8 cellular contexts compared by ENCODE assay signal in genomic region chr5:160439205-160439600, GRCh38. TPM values are rescaled to one million over a fixed set of nuclear protein-coding genes. Genes with fewer than 3 reads are reported as not detected.
DNase-seq lines count a peak whose midpoint lies in the region; ATAC-seq and TF ChIP-seq lines count a peak whose summit lies in the region.

No MANE protein-coding gene starts in this region.

- no peak overlapping the region for H3K56ac ChIP-seq in IMR-90 (ENCODE audit: extremely low read depth, insufficient read depth, low read length)

- dilution Hi-C loops in IMR-90 (cut with HindIII; ENCODE audit: low sequenced_read_pairs, unreplicated experiment) = no loop called here

- H3K4me2 ChIP-seq in IMR-90 (ENCODE audit: low read depth, low read length) = peak overlapping the region; percentile 96
- H3K4me2 ChIP-seq in fibroblast of lung (ENCODE audit: extremely low read depth, insufficient read depth, low read length) = peak overlapping the region; percentile 87

- H2BK120ac ChIP-seq in IMR-90 (ENCODE audit: low read depth, low read length) = peak overlapping the region; percentile 81

- H2BK20ac ChIP-seq in IMR-90 (ENCODE audit: low read depth, low read length) = peak overlapping the region; percentile 57; the same call in 1 of the 2 replicates

- H3K27ac Mint-ChIP-seq in naive B cell = peak overlapping the region in 5 of 6 donors; percentile 65 to 89 (median 68)
- peak overlapping the region; percentile 90 for H3K27ac Mint-ChIP-seq in stimulated activated memory B cell treated with anti-CD40 and anti-IgM and Interleukin-4, amounts not matched to agents 10 μg/mL and 1 μg/mL and 100 μg/mL, for 72 hours

- DNase-seq in DMS53 (lab: John Stamatoyannopoulos, UW) = peak; percentile 86
- peak; percentile 64 for DNase-seq in IMR-90
- peak; percentile 72 for DNase-seq in OCI-M2 (lab: John Stamatoyannopoulos, UW; ENCODE audit: unreplicated experiment)
- DNase-seq in activated T-cell treated with anti-CD3 and anti-CD28 coated beads, Interleukin-2, amount 50 U/mL, for 48 hours = peak; percentile 95
- DNase-seq in fibroblast of lung (ENCODE audit: low read depth in 2 of 2) = peak; percentile 58 to 71
- DNase-seq in naive B cell = peak; percentile 83

- H3K4me3 Mint-ChIP-seq in naive B cell = peak overlapping the region; percentile 83 to 93 (median 90)
- peak overlapping the region; percentile 83 for H3K4me3 Mint-ChIP-seq in stimulated activated memory B cell treated with anti-CD40 and anti-IgM and Interleukin-4, amounts not matched to agents 10 μg/mL and 1 μg/mL and 100 μg/mL, for 72 hours

- H3K4me1 Mint-ChIP-seq in naive B cell = peaks cover 18 to 42% (median 37%) of the 10 kb centered on the region in 3 donors
- H3K4me1 Mint-ChIP-seq in stimulated activated memory B cell treated with anti-CD40 and anti-IgM and Interleukin-4, amounts not matched to agents 10 μg/mL and 1 μg/mL and 100 μg/mL, for 72 hours = peaks cover 59% of the 10 kb centered on the region

- intact Hi-C loops in IMR-90 (cut with micrococcal nuclease) = loop anchor here (10.0 kb wide), 1 partner anchor 1106 kb away; the partner anchor contains the start of gene GABRB2

- no peaks in the 10 kb centered on the region for H3K9me1 ChIP-seq in IMR-90 (ENCODE audit: insufficient read depth, low read length)

- peak overlapping the region; percentile 61; the same call in 2 of the 3 replicates for H2BK15ac ChIP-seq in IMR-90 (ENCODE audit: low read depth, low read length)

- H3K9me3 ChIP-seq in IMR-90 (ENCODE audit: control insufficient read depth, insufficient read depth, low read length) (no peaks in the 10 kb centered on the region), fibroblast of lung (ENCODE audit: control insufficient read depth, insufficient read depth, low read depth, low read length) (no peaks in the 10 kb centered on the region)

- BruUV-seq in IMR-90 (replicated peaks; lab: Mats Ljungman, UMichigan) = no TSS peak

- no peak overlapping the region for H2AK9ac ChIP-seq in IMR-90 (replicated peaks; ENCODE audit: low read depth, low read length, poor library complexity)

- peak overlapping the region; percentile 64 for H3K4me3 ChIP-seq in IMR-90 (ENCODE audit: insufficient read depth, low read depth, low read length)
- H3K4me3 ChIP-seq in fibroblast of lung (replicated peaks in 1 of 4; ENCODE audit: control extremely low read depth in 1 of 4, insufficient read depth in 1 of 4, low read depth in 3 of 4, low read length in 4 of 4) = peak overlapping the region; percentile 46 to 67 (median 58)

- H4K5ac ChIP-seq in IMR-90 (ENCODE audit: low read depth, low read length) = no peak overlapping the region

- H3K79me1 ChIP-seq in IMR-90 (ENCODE audit: low read depth in 1 of 2, low read length in 2 of 2) = no peaks in the 10 kb centered on the region

- H3K9ac ChIP-seq in IMR-90 (ENCODE audit: low read depth, low read length) (peak overlapping the region; percentile 76), fibroblast of lung (ENCODE audit: insufficient read depth, low read length) (no peak overlapping the region)

- no peaks in the 10 kb centered on the region for H3K79me2 ChIP-seq in fibroblast of lung (ENCODE audit: control insufficient read depth, insufficient read depth, low read length)

- H3K27me3 ChIP-seq in IMR-90 (ENCODE audit: control insufficient read depth, insufficient read depth, low read length) (no peaks in the 10 kb centered on the region), fibroblast of lung (ENCODE audit: control insufficient read depth, insufficient read depth, low read length) (peaks cover 6% of the 10 kb centered on the region)

- H3K27me3 Mint-ChIP-seq in naive B cell = no peaks in the 10 kb centered on the region
- H3K27me3 Mint-ChIP-seq in stimulated activated memory B cell treated with anti-CD40 and anti-IgM and Interleukin-4, amounts not matched to agents 10 μg/mL and 1 μg/mL and 100 μg/mL, for 72 hours = no peaks in the 10 kb centered on the region

- H3K36me3 Mint-ChIP-seq in naive B cell = no peaks in the 10 kb centered on the region
- H3K36me3 Mint-ChIP-seq in stimulated activated memory B cell treated with anti-CD40 and anti-IgM and Interleukin-4, amounts not matched to agents 10 μg/mL and 1 μg/mL and 100 μg/mL, for 72 hours = no peaks in the 10 kb centered on the region

- H3K4ac ChIP-seq in IMR-90 (ENCODE audit: low read depth, low read length) = 0 out of 2 replicates have a peak overlapping the region, but pooled peaks have one; percentile 58

- H4K20me1 ChIP-seq in IMR-90 (ENCODE audit: insufficient read depth, low read length) (no peaks in the 10 kb centered on the region), fibroblast of lung (ENCODE audit: control insufficient read depth, extremely low read depth, insufficient read depth, low read length) (no peaks in the 10 kb centered on the region)

- no peak overlapping the region for H2BK5ac ChIP-seq in IMR-90 (ENCODE audit: low read depth, low read length, poor library complexity, severe bottlenecking)

- ATAC-seq in GM21529 (IDR thresholded peaks at IDR 0.05; ENCODE audit: unreplicated experiment) = peak; percentile 61
- ATAC-seq in IMR-90 (ENCODE audit: low read depth) = peak; percentile 88
- peak; percentile 77 to 79 for ATAC-seq in naive B cell (ENCODE audit: low read depth in 2 of 2)
- ATAC-seq in stimulated activated memory B cell treated with anti-CD40 and anti-IgM and Interleukin-4, amounts not matched to agents 10 μg/mL and 1 μg/mL and 100 μg/mL, for 72 hours = peak; percentile 88

- no peak overlapping the region for H2AK5ac ChIP-seq in IMR-90 (ENCODE audit: low read depth, low read length)

- H3K4me1 ChIP-seq in IMR-90 (ENCODE audit: control insufficient read depth, insufficient read depth, low read length) (peaks cover 3% of the 10 kb centered on the region; the same call in 1 of the 2 replicates), fibroblast of lung (ENCODE audit: control insufficient read depth, extremely low read depth, insufficient read depth, low read length) (peaks cover 6% of the 10 kb centered on the region)

- 2% methylated on average over 6 of the region's 11 CpGs; no CpG with 5 or more reads in 1 of the 2 experiments for WGBS in IMR-90 (ENCODE audit: extremely low coverage in 2 of 2, insufficient read length in 1 of 2), 2 experiments

- peak overlapping the region; percentile 80 for H3K14ac ChIP-seq in IMR-90 (replicated peaks; ENCODE audit: low read depth, low read length)

- no peak overlapping the region for H3K23ac ChIP-seq in IMR-90 (ENCODE audit: low read depth, low read length)

- TF ChIP-seq CTCF in IMR-90 (conservative IDR thresholded peaks at IDR 0.05; ENCODE audit: low read depth, low read length) (peak; percentile 85), fibroblast of lung (conservative IDR thresholded peaks at IDR 0.05 in 1 of 2, IDR thresholded peaks at IDR 0.05 in 1 of 2; ENCODE audit: low read depth in 1 of 2, low read length in 2 of 2) (peak; percentile 93 to 94)

- H3K27ac ChIP-seq in IMR-90 (ENCODE audit: insufficient read depth, low read length) (no peak overlapping the region), fibroblast of lung (ENCODE audit: insufficient read depth, low read length) (no peak overlapping the region)

- POLR2A ChIA-PET in IMR-90 (lab: Charles Lee; ENCODE audit: unreplicated experiment) = no interaction called here

- TF ChIP-seq POLR2A in IMR-90 (IDR thresholded peaks at IDR 0.05; ENCODE audit: low read depth, low read length) = no peak

- CTCF ChIA-PET in IMR-90 (lab: Yijun Ruan, JAX) = interaction anchor here (0.6 to 2.7 kb wide), 12 partner anchors 10 to 297 kb away, joined by 3 to 21 read pairs (median 6); partner anchors contain the start of gene PTTG1

- no peaks in the 10 kb centered on the region for H3K9me3 Mint-ChIP-seq in naive B cell
- H3K9me3 Mint-ChIP-seq in stimulated activated memory B cell treated with anti-CD40 and anti-IgM and Interleukin-4, amounts not matched to agents 10 μg/mL and 1 μg/mL and 100 μg/mL, for 72 hours = no peaks in the 10 kb centered on the region

- H3K18ac ChIP-seq in IMR-90 (ENCODE audit: low read depth, low read length) = peak overlapping the region; percentile 72; the same call in 1 of the 2 replicates

- H2AFZ ChIP-seq in IMR-90 (replicated peaks; ENCODE audit: low read length, poor library complexity) (peak overlapping the region; percentile 98), fibroblast of lung (ENCODE audit: low read length) (peak overlapping the region; percentile 71)

- H3K36me3 ChIP-seq in IMR-90 (ENCODE audit: control insufficient read depth, insufficient read depth, low read length) (no peaks in the 10 kb centered on the region), fibroblast of lung (ENCODE audit: control insufficient read depth, insufficient read depth, low read length) (no peaks in the 10 kb centered on the region)

- H4K8ac ChIP-seq in IMR-90 (ENCODE audit: low read depth in 2 of 2, low read length in 2 of 2) = peak overlapping the region in 1 of 2 experiments; percentile 86; a peak in 1 of 4 replicates

- in situ Hi-C loops in IMR-90 (cut with MboI; ENCODE audit: low sequenced_read_pairs) = no loop called here

- no peak overlapping the region; the same call in 1 of the 2 replicates for H4K91ac ChIP-seq in IMR-90 (ENCODE audit: insufficient read depth, low read depth, low read length)

- peak; percentile 70 for TF ChIP-seq RAD21 in IMR-90 (IDR thresholded peaks at IDR 0.05; ENCODE audit: low read length)

RNA-seq across cellular contexts. Expression of gene PTTG1, which starts 17.5 kb away (rescaled TPM):
- 95.0 and 98.6 TPM in 2 replicates for total RNA-seq in IMR-90 (2012; rRNA removed)
- polyA plus RNA-seq in IMR-90 (2012; rRNA removed) = 118 and 229 TPM in 2 replicates
- 24.1 and 130 TPM in 2 replicates for polyA plus RNA-seq in IMR-90 (2012; cell fraction: cytosol; rRNA removed)
- polyA plus RNA-seq in IMR-90 (2012; cell fraction: nucleus; rRNA removed; ENCODE audit: low replicate concordance) = 6.4 and 52.4 TPM in 2 replicates
- 17.5 and 77.5 TPM in 2 replicates for total RNA-seq in fibroblast of lung
- polyA plus RNA-seq in fibroblast of lung = 108 and 363 TPM in 2 replicates
- 41.7 and 143 TPM in 2 replicates for polyA plus RNA-seq in fibroblast of lung (2012)
- polyA minus RNA-seq in fibroblast of lung (ENCODE audit: low replicate concordance) = 12.6 and 40.9 TPM in 2 replicates
- polyA plus RNA-seq in naive B cell (ENCODE audit: low read depth in 6 of 6) = 10 to 100 TPM in 5 of 6 donors, 1 to 10 TPM in 1; 2.6 to 17.2 (median 12.2) TPM

RNA-seq across cellular contexts. Expression of gene SLU7, which starts 20.3 kb away (rescaled TPM):
- total RNA-seq in IMR-90 (2012; rRNA removed) (34.2 and 49.7 TPM in 2 replicates), fibroblast of lung (74.5 and 79.4 TPM in 2 replicates)
- polyA plus RNA-seq in IMR-90 (2012; rRNA removed) (12.6 and 15.9 TPM in 2 replicates), fibroblast of lung (35.6 and 47.1 TPM in 2 replicates), naive B cell (ENCODE audit: low read depth in 6 of 6) (100 to 1,000 TPM in 2 of 6 donors, 10 to 100 TPM in 4; 83.6 to 115 (median 94.8) TPM)
- 3.2 TPM in 2 replicates for polyA plus RNA-seq in IMR-90 (2012; cell fraction: cytosol; rRNA removed)
- 1.8 and 20.1 TPM in 2 replicates for polyA plus RNA-seq in IMR-90 (2012; cell fraction: nucleus; rRNA removed; ENCODE audit: low replicate concordance)
- polyA plus RNA-seq in fibroblast of lung (2012) = 43.0 and 51.9 TPM in 2 replicates
- polyA minus RNA-seq in fibroblast of lung (ENCODE audit: low replicate concordance) = 2.3 and 16.7 TPM in 2 replicates

RNA-seq across cellular contexts. Expression of gene FAM200C, which starts 39.3 kb away (rescaled TPM):
- total RNA-seq in IMR-90 (2012; rRNA removed) (6.3 and 6.7 TPM in 2 replicates), fibroblast of lung (4.9 and 5.3 TPM in 2 replicates)
- polyA plus RNA-seq in IMR-90 (2012; rRNA removed) (1.1 and 1.7 TPM in 2 replicates), fibroblast of lung (1.8 and 4.0 TPM in 2 replicates), naive B cell (ENCODE audit: low read depth in 6 of 6) (under 1 TPM in 4 of 6 donors, not detected in 2; 0.22 to 0.53 (median 0.39) TPM)
- 0.33 and 0.62 TPM in 2 replicates for polyA plus RNA-seq in IMR-90 (2012; cell fraction: cytosol; rRNA removed)
- polyA plus RNA-seq in IMR-90 (2012; cell fraction: nucleus; rRNA removed; ENCODE audit: low replicate concordance) = 0.42 and 3.8 TPM in 2 replicates
- 1.3 and 2.0 TPM in 2 replicates for polyA plus RNA-seq in fibroblast of lung (2012)
- polyA minus RNA-seq in fibroblast of lung (ENCODE audit: low replicate concordance) = not detected in 2 replicates
